In genomic region chrX:122517781-122518180, GRCh38 we compare ENCODE assay signal across 17 cellular contexts.
"Had no signal": no experiment of that assay in that cellular context is flagged by ENCODE, and none has a peak within 500 bp of the region (broad histone marks: within the 10 kb centered on the region; RNA-seq: fewer than 3 reads in every experiment).

No MANE protein-coding gene starts in this region.

- H3K27ac Mint-ChIP-seq: activated CD4-positive, alpha-beta memory T cell treated with anti-CD3 and anti-CD28 coated beads for 36 hours; activated naive CD8-positive, alpha-beta T cell treated with anti-CD3 and anti-CD28 coated beads, Interleukin-2, amount 10 ng/mL, durations not matched to agents 7 days and 5 days; T-cell had no signal

- H3K36me3 ChIP-seq: heart right ventricle, left ventricle myocardium inferior had no signal

- DNase-seq: activated CD4-positive, alpha-beta memory T cell treated with anti-CD3 and anti-CD28 coated beads for 36 hours; activated gamma-delta T cell treated with Interleukin-2 at 50 U/mL for 16 hours; activated naive CD8-positive, alpha-beta T cell treated with anti-CD3 and anti-CD28 coated beads, Interleukin-2, amount 10 ng/mL, durations not matched to agents 7 days and 5 days; activated T-cell treated with anti-CD3 and anti-CD28 coated beads, Interleukin-2, amount 50 U/mL, for 48 hours; aorta; caudate nucleus; cortex of kidney; effector CD8-positive, alpha-beta T cell; foreskin melanocyte; heart right ventricle; islet precursor cell; left ventricle myocardium inferior; retina; small intestine; T-cell had no signal

- ATAC-seq: heart right ventricle, T-cell had no signal

- H3K4me3 Mint-ChIP-seq: activated CD4-positive, alpha-beta memory T cell treated with anti-CD3 and anti-CD28 coated beads for 36 hours; activated naive CD8-positive, alpha-beta T cell treated with anti-CD3 and anti-CD28 coated beads, Interleukin-2, amount 10 ng/mL, durations not matched to agents 7 days and 5 days; neural crest cell; T-cell had no signal

- H3K4me1 Mint-ChIP-seq: activated naive CD8-positive, alpha-beta T cell treated with anti-CD3 and anti-CD28 coated beads, Interleukin-2, amount 10 ng/mL, durations not matched to agents 7 days and 5 days; neural crest cell; T-cell had no signal

- H3K27me3 Mint-ChIP-seq: activated CD4-positive, alpha-beta memory T cell treated with anti-CD3 and anti-CD28 coated beads for 36 hours; activated naive CD8-positive, alpha-beta T cell treated with anti-CD3 and anti-CD28 coated beads, Interleukin-2, amount 10 ng/mL, durations not matched to agents 7 days and 5 days had no signal

- H3K4me3 ChIP-seq: heart right ventricle, left ventricle myocardium inferior had no signal

- FAIRE-seq: small intestine, urothelium cell line had no signal

- H3K27me3 ChIP-seq: heart right ventricle had no signal

- H3K36me3 Mint-ChIP-seq: activated CD4-positive, alpha-beta memory T cell treated with anti-CD3 and anti-CD28 coated beads for 36 hours; activated naive CD8-positive, alpha-beta T cell treated with anti-CD3 and anti-CD28 coated beads, Interleukin-2, amount 10 ng/mL, durations not matched to agents 7 days and 5 days; T-cell had no signal

- H3K9me3 Mint-ChIP-seq: activated CD4-positive, alpha-beta memory T cell treated with anti-CD3 and anti-CD28 coated beads for 36 hours; activated naive CD8-positive, alpha-beta T cell treated with anti-CD3 and anti-CD28 coated beads, Interleukin-2, amount 10 ng/mL, durations not matched to agents 7 days and 5 days had no signal
